Comparison of ENCODE assay signal across 21 cellular contexts in the genomic region with DNA sequence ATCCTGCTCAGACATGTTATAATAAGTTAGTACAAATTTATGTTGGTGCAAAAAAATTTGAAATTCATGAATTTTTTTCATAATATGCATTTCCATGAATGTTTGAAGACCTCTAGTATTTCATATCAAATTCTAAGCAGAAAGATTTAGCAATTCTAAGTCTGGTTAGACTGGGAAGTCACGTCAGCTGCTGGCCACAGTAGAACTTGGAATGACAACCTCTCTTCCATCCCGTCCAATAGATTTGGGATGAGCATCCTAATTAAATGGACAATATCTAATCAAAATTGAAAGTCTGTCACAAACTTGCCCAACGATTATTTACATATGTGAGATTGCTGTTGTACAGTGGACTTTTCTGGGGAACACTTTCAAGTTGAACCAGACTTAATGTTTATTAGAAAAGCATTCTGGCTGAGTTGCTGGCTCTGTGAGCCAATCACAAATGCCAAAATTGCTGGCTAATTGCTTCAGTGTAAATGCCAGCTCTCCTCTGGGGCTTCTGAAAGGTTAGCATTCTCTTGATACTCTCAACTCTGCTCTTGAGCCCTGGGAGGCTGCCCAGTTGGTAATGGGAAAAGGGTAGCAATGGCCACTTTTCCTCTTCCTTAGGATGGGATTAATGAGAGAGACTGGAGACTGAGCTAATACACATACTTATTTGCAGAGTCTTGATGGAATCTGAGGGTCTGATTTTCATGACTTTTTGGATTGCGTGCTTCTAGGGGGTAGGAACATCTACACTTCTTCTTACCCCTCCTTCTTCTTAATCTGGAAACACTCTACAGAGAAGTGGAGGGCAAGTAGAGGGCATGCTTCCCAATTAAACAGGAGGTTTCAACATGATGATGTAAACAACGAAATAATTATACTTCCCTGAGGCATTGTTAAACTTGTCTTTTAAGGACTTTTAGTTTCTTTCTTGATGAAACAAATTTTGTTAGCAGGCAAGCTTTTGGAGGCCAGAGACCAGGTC.
"Had no signal": no experiment of that assay in that cellular context is flagged by ENCODE, and none has a peak within 500 bp of the region (broad histone marks: within the 10 kb centered on the region; RNA-seq: fewer than 3 reads in every experiment).

No MANE protein-coding gene starts in this region.

- DNase-seq: activated CD4-positive, alpha-beta memory T cell treated with anti-CD3 and anti-CD28 coated beads, Interleukin-2, amount 10 ng/mL, durations not matched to agents 7 days and 5 days; activated CD4-positive, alpha-beta T cell treated with anti-CD3 and anti-CD28 coated beads for 4 hours; activated naive CD4-positive, alpha-beta T cell treated with Interleukin-2 at 50 U/mL for 16 hours; activated naive CD8-positive, alpha-beta T cell treated with anti-CD3 and anti-CD28 coated beads, Interleukin-2, amount 10 ng/mL, durations not matched to agents 7 days and 5 days; activated T-cell treated with anti-CD3 and anti-CD28 coated beads, Interleukin-2, amount 50 U/mL, for 24 hours; body of pancreas; central memory CD4-positive, alpha-beta T cell; dorsolateral prefrontal cortex; immature natural killer cell; occipital lobe; posterior cingulate gyrus; retina; SK-N-SH; stimulated activated CD4-positive, alpha-beta T cell treated with anti-CD3 and anti-CD28 coated beads, Interleukin-2, amount 100 ng/mL, for 48 hours; stomach; testis had no signal

- H3K4me1 Mint-ChIP-seq: activated CD4-positive, alpha-beta memory T cell treated with anti-CD3 and anti-CD28 coated beads, Interleukin-2, amount 10 ng/mL, durations not matched to agents 7 days and 5 days; activated naive CD8-positive, alpha-beta T cell treated with anti-CD3 and anti-CD28 coated beads, Interleukin-2, amount 10 ng/mL, durations not matched to agents 7 days and 5 days; immature natural killer cell; memory B cell had no signal

- H3K36me3 Mint-ChIP-seq: activated naive CD8-positive, alpha-beta T cell treated with anti-CD3 and anti-CD28 coated beads, Interleukin-2, amount 10 ng/mL, durations not matched to agents 7 days and 5 days; immature natural killer cell; memory B cell had no signal

- H3K36me3 ChIP-seq: stomach, upper lobe of left lung had no signal

- ATAC-seq: body of pancreas, WTC11 had no signal

- H3K27ac Mint-ChIP-seq: activated CD4-positive, alpha-beta memory T cell treated with anti-CD3 and anti-CD28 coated beads, Interleukin-2, amount 10 ng/mL, durations not matched to agents 7 days and 5 days; activated naive CD8-positive, alpha-beta T cell treated with anti-CD3 and anti-CD28 coated beads, Interleukin-2, amount 10 ng/mL, durations not matched to agents 7 days and 5 days; activated T-cell treated with anti-CD3 and anti-CD28 coated beads, Interleukin-2, amount 50 U/mL, for 24 hours; activated T-helper 2 cell treated with anti-CD3 and anti-CD28 coated beads, Interferon-gamma antibody, Interleukin-2, Interleukin-4, amounts not matched to agents 10 μg/mL and 5 μg/mL and 100 μg/mL, durations not matched to agents 14 hours and 24 hours and 36 hours; immature natural killer cell; memory B cell; WTC11 had no signal

- H3K9me3 Mint-ChIP-seq: activated CD4-positive, alpha-beta memory T cell treated with anti-CD3 and anti-CD28 coated beads, Interleukin-2, amount 10 ng/mL, durations not matched to agents 7 days and 5 days; activated T-helper 2 cell treated with anti-CD3 and anti-CD28 coated beads, Interferon-gamma antibody, Interleukin-2, Interleukin-4, amounts not matched to agents 10 μg/mL and 5 μg/mL and 100 μg/mL, durations not matched to agents 14 hours and 24 hours and 36 hours had no signal

- H3K9me3 ChIP-seq: SK-N-SH, stomach, testis, upper lobe of left lung had no signal

- H3K4me3 ChIP-seq: body of pancreas, dorsolateral prefrontal cortex, stomach, testis, upper lobe of left lung had no signal

- H3K27me3 ChIP-seq: body of pancreas, stomach, testis, upper lobe of left lung had no signal

- H3K4me1 ChIP-seq: body of pancreas, stomach, testis had no signal

- H3K4me3 Mint-ChIP-seq: activated CD4-positive, alpha-beta memory T cell treated with anti-CD3 and anti-CD28 coated beads, Interleukin-2, amount 10 ng/mL, durations not matched to agents 7 days and 5 days; activated naive CD8-positive, alpha-beta T cell treated with anti-CD3 and anti-CD28 coated beads, Interleukin-2, amount 10 ng/mL, durations not matched to agents 7 days and 5 days; activated T-cell treated with anti-CD3 and anti-CD28 coated beads, Interleukin-2, amount 50 U/mL, for 24 hours; immature natural killer cell; memory B cell; WTC11 had no signal

- H3K27ac ChIP-seq: body of pancreas, dorsolateral prefrontal cortex, epithelial cell of prostate, stomach, testis, upper lobe of left lung had no signal

- H3K27me3 Mint-ChIP-seq: activated CD4-positive, alpha-beta memory T cell treated with anti-CD3 and anti-CD28 coated beads, Interleukin-2, amount 10 ng/mL, durations not matched to agents 7 days and 5 days had no signal
